Comparison of ENCODE assay signal across 8 cellular contexts in the genomic region with DNA sequence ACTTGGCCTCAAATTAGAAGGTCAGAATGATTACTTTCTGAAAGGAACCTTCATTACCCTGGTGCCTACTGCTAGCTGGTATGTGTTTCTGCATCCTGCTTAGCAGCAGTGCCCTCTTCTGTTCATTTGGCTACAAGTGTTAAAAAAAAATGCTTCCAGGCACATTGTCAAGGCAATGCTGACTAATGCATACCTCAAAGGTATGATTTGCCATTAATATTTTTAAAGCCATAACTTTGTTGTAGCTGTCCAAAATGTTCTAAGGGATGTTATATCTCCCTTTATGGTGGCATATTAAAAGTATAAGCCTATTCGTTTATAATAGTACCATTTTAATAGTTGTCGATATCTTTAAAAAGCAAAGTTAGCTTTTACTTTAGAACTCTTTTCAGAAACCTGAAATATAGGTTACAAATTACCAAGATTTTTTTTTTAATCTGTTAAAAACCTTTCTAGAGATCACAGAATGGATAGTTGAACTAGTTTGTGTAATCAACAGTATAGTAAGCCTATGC. TPM values are rescaled to one million over a fixed set of nuclear protein-coding genes. Genes with fewer than 3 reads are reported as not detected.
DNase-seq lines count a peak whose midpoint lies in the region; ATAC-seq lines count a peak whose summit lies in the region.

No MANE protein-coding gene starts in this region.

- peaks cover 0 to 5% of the 10 kb centered on the region in 2 donors for H3K36me3 Mint-ChIP-seq in activated naive CD4-positive, alpha-beta T cell treated with anti-CD3 and anti-CD28 coated beads, Interleukin-2, amount 50 U/mL, for 72 hours

- intact Hi-C loops in Right ventricle myocardium superior (cut with DNase I) = loop anchor here (2.0 kb wide), 1 partner anchor 137 kb away; no protein-coding TSS in a partner anchor

- no peak for DNase-seq in activated CD4-positive, CD25-positive, alpha-beta regulatory T cell (lab: John Stamatoyannopoulos, UW)
- DNase-seq in NCI-H748 treated with DMSO at 0.1 percent for 48 hours (lab: John Stamatoyannopoulos, UW) (peak; percentile 58), Right ventricle myocardium superior (no peak), renal cortical epithelial cell (ENCODE audit: low read depth) (peak; percentile 84)
- peak in 1 of 2 donors; percentile 17 for DNase-seq in activated naive CD4-positive, alpha-beta T cell treated with anti-CD3 and anti-CD28 coated beads, Interleukin-2, amount 50 U/mL, for 72 hours (ENCODE audit: low spot score in 2 of 2)

- peak; percentile 66 to 75 for ATAC-seq in activated CD4-positive, CD25-positive, alpha-beta regulatory T cell treated with anti-CD3 and anti-CD28 coated beads, Interleukin-2, amount 50 U/mL, for 24 hours
- ATAC-seq in GM21423 (IDR thresholded peaks at IDR 0.05; ENCODE audit: unreplicated experiment) = peak; percentile 84
- peak; percentile 48 for ATAC-seq in HG03558 (IDR thresholded peaks at IDR 0.05; ENCODE audit: extremely low read depth, unreplicated experiment)
- peak; percentile 39 to 68 for ATAC-seq in activated naive CD4-positive, alpha-beta T cell treated with anti-CD3 and anti-CD28 coated beads, Interleukin-2, amount 50 U/mL, for 72 hours
- ATAC-seq in Right ventricle myocardium superior (ENCODE audit: poor library complexity) = peak; percentile 92

- no peak overlapping the region for H3K27ac Mint-ChIP-seq in activated naive CD4-positive, alpha-beta T cell treated with anti-CD3 and anti-CD28 coated beads, Interleukin-2, amount 50 U/mL, for 72 hours

- H3K9me3 Mint-ChIP-seq in activated naive CD4-positive, alpha-beta T cell treated with anti-CD3 and anti-CD28 coated beads, Interleukin-2, amount 50 U/mL, for 72 hours = no peaks in the 10 kb centered on the region

RNA-seq across cellular contexts. Expression of gene FAM171B, which starts 52.0 kb away (rescaled TPM):
- total RNA-seq in activated naive CD4-positive, alpha-beta T cell treated with anti-CD3 and anti-CD28 coated beads, Interleukin-2, amount 50 U/mL, for 72 hours = under 1 TPM; 0.25 to 0.49 TPM
- total RNA-seq in Right ventricle myocardium superior = 2.3 TPM
- 7.6 and 21.0 TPM in 2 replicates for total RNA-seq in renal cortical epithelial cell

RNA-seq across cellular contexts. Expression of gene ITGAV, which starts 52.0 kb away (rescaled TPM):
- 10 to 100 TPM in 1 of 2 donors, 1 to 10 TPM in 1; 8.7 to 10.9 TPM for total RNA-seq in activated naive CD4-positive, alpha-beta T cell treated with anti-CD3 and anti-CD28 coated beads, Interleukin-2, amount 50 U/mL, for 72 hours
- total RNA-seq in Right ventricle myocardium superior = 124 TPM
- 694 and 876 TPM in 2 replicates for total RNA-seq in renal cortical epithelial cell

Comparison
In these comparisons a context has a peak if more than half of its experiments do, and no peak if none do; other contexts are left out.
1. DNase-seq: peak in NCI-H748 treated with DMSO at 0.1 percent for 48 hours (single experiment) and renal cortical epithelial cell (single experiment); none in activated CD4-positive, CD25-positive, alpha-beta regulatory T cell (0 of 4) and Right ventricle myocardium superior (single experiment).
2. RNA of gene ITGAV, which starts 52.0 kb away (total RNA-seq): 694 to 876 TPM in renal cortical epithelial cell and 124 TPM in Right ventricle myocardium superior (single experiment); 8.7 to 10.9 TPM in activated naive CD4-positive, alpha-beta T cell treated with anti-CD3 and anti-CD28 coated beads, Interleukin-2, amount 50 U/mL, for 72 hours; every median in the first group is over 10 times any median in the second.
3. Peak in every context shown above with its lines, with median percentiles within 50 percentile points of each other: ATAC-seq.